Comparison of ENCODE assay signal across 21 cellular contexts in genomic region chrX:33138677-33139249, GRCh38.
DNase-seq lines count a peak whose midpoint lies in the region; ATAC-seq and TF ChIP-seq lines count a peak whose summit lies in the region.
"Had no signal": no experiment of that assay in that cellular context is flagged by ENCODE, and none has a peak within 500 bp of the region (broad histone marks: within the 10 kb centered on the region; RNA-seq: fewer than 3 reads in every experiment).

No MANE protein-coding gene starts in this region.

- no peaks in the 10 kb centered on the region for H3K4me1 Mint-ChIP-seq in activated CD4-positive, alpha-beta T cell treated with anti-CD3 and anti-CD28 coated beads, Interleukin-2, amount 10 ng/mL, durations not matched to agents 7 days and 5 days
- H3K4me1 Mint-ChIP-seq in CD8-positive, alpha-beta memory T cell: no peaks in the 10 kb centered on the region
- H3K4me1 Mint-ChIP-seq: central memory CD8-positive, alpha-beta T cell; neural progenitor cell had no signal

- no peaks in the 10 kb centered on the region for H3K36me3 Mint-ChIP-seq in activated CD4-positive, alpha-beta T cell treated with anti-CD3 and anti-CD28 coated beads, Interleukin-2, amount 10 ng/mL, durations not matched to agents 7 days and 5 days (ENCODE audit: low read depth)
- no peaks in the 10 kb centered on the region for H3K36me3 Mint-ChIP-seq in CD8-positive, alpha-beta memory T cell
- H3K36me3 Mint-ChIP-seq: neural progenitor cell had no signal

- H3K27ac Mint-ChIP-seq in activated CD4-positive, alpha-beta T cell treated with anti-CD3 and anti-CD28 coated beads, Interleukin-2, amount 10 ng/mL, durations not matched to agents 7 days and 5 days: no peak overlapping the region
- H3K27ac Mint-ChIP-seq in CD8-positive, alpha-beta memory T cell: peak overlapping the region in 1 of 8 donors; percentile 44
- H3K27ac Mint-ChIP-seq: neural progenitor cell had no signal

- no peak for TF ChIP-seq CTCF in WERI-Rb-1 (IDR thresholded peaks at IDR 0.05; ENCODE audit: low read depth, low read length)

- CTCF ChIA-PET in activated CD4-positive, alpha-beta T cell treated with anti-CD3 and anti-CD28 coated beads, Interleukin-2, amount 10 ng/mL, durations not matched to agents 7 days and 5 days (lab: Charles Lee): no interaction called here
- CTCF ChIA-PET in CD8-positive, alpha-beta memory T cell (lab: Charles Lee): no interaction called here

- no peaks in the 10 kb centered on the region for H3K36me3 ChIP-seq in WERI-Rb-1
- no peaks in the 10 kb centered on the region for H3K36me3 ChIP-seq in CD8-positive, alpha-beta memory T cell (ENCODE audit: insufficient read depth, low read length)
- H3K36me3 ChIP-seq: esophagus muscularis mucosa, left lung, neural progenitor cell had no signal

- no peaks in the 10 kb centered on the region for H3K4me1 ChIP-seq in CD8-positive, alpha-beta memory T cell (ENCODE audit: insufficient read depth, low read length)
- H3K4me1 ChIP-seq: left lung, neural progenitor cell had no signal

- no peak overlapping the region for H3K27ac ChIP-seq in WERI-Rb-1
- no peak overlapping the region for H3K27ac ChIP-seq in CD8-positive, alpha-beta memory T cell (ENCODE audit: low read depth, low read length)
- H3K27ac ChIP-seq: esophagus muscularis mucosa, left lung, neural progenitor cell had no signal

- no peak overlapping the region for H3K4me3 Mint-ChIP-seq in activated CD4-positive, alpha-beta T cell treated with anti-CD3 and anti-CD28 coated beads, Interleukin-2, amount 10 ng/mL, durations not matched to agents 7 days and 5 days
- H3K4me3 Mint-ChIP-seq in CD8-positive, alpha-beta memory T cell: no peak overlapping the region
- H3K4me3 Mint-ChIP-seq: central memory CD8-positive, alpha-beta T cell; neural progenitor cell had no signal

- POLR2A ChIA-PET in activated CD4-positive, alpha-beta T cell treated with anti-CD3 and anti-CD28 coated beads, Interleukin-2, amount 10 ng/mL, durations not matched to agents 7 days and 5 days (lab: Charles Lee): no interaction called here
- POLR2A ChIA-PET in CD8-positive, alpha-beta memory T cell (lab: Charles Lee): no interaction called here

- peaks cover 5% of the 10 kb centered on the region for H3K27me3 ChIP-seq in WERI-Rb-1 (ENCODE audit: insufficient read depth, low read depth, severe bottlenecking)
- no peaks in the 10 kb centered on the region for H3K27me3 ChIP-seq in CD8-positive, alpha-beta memory T cell (ENCODE audit: insufficient read depth, low read length, poor library complexity, severe bottlenecking)
- H3K27me3 ChIP-seq: left lung, neural progenitor cell had no signal

- intact Hi-C loops in Right ventricle myocardium superior (cut with DNase I): no loop called here
- intact Hi-C loops in cardiac septum (cut with DNase I): no loop called here

- no peaks in the 10 kb centered on the region for H3K9me3 Mint-ChIP-seq in activated CD4-positive, alpha-beta T cell treated with anti-CD3 and anti-CD28 coated beads, Interleukin-2, amount 10 ng/mL, durations not matched to agents 7 days and 5 days
- H3K9me3 Mint-ChIP-seq in CD8-positive, alpha-beta memory T cell: peaks cover 0 to 5% (median 3%) of the 10 kb centered on the region in 5 donors
- H3K9me3 Mint-ChIP-seq: central memory CD8-positive, alpha-beta T cell; neural progenitor cell had no signal

- no peak overlapping the region for H3K4me3 ChIP-seq in WERI-Rb-1 (ENCODE audit: low read depth, low read length)
- no peak overlapping the region for H3K4me3 ChIP-seq in CD8-positive, alpha-beta memory T cell (ENCODE audit: low read length)
- H3K4me3 ChIP-seq: esophagus muscularis mucosa, left lung, mucosa of descending colon, neural progenitor cell had no signal

- no peaks in the 10 kb centered on the region for H3K9me3 ChIP-seq in WERI-Rb-1 (ENCODE audit: severe bottlenecking)
- H3K9me3 ChIP-seq in CD8-positive, alpha-beta memory T cell (ENCODE audit: low read length): no peaks in the 10 kb centered on the region
- H3K9me3 ChIP-seq: esophagus muscularis mucosa, left lung, mucosa of descending colon had no signal

- H3K27me3 Mint-ChIP-seq in activated CD4-positive, alpha-beta T cell treated with anti-CD3 and anti-CD28 coated beads, Interleukin-2, amount 10 ng/mL, durations not matched to agents 7 days and 5 days: no peaks in the 10 kb centered on the region
- H3K27me3 Mint-ChIP-seq in CD8-positive, alpha-beta memory T cell: peaks cover 0 to 2% of the 10 kb centered on the region in 2 donors
- H3K27me3 Mint-ChIP-seq: central memory CD8-positive, alpha-beta T cell had no signal

- peak; percentile 15 for ATAC-seq in Right ventricle myocardium superior (ENCODE audit: poor library complexity)
- ATAC-seq: left lung, mucosa of descending colon had no signal

- DNase-seq in Right ventricle myocardium superior (no peak), cardiac septum (ENCODE audit: low spot score) (no peak), astrocyte of the hippocampus (ENCODE audit: low read depth, low spot score) (peak; percentile 18), islet precursor cell (peak; percentile 83), WERI-Rb-1 (no peak)
- no peak for DNase-seq in activated CD4-positive, alpha-beta T cell treated with anti-CD3 and anti-CD28 coated beads, Interleukin-2, amount 10 ng/mL, durations not matched to agents 7 days and 5 days
- DNase-seq in stimulated activated naive CD4-positive, alpha-beta T cell treated with Interleukin-2 at 50 U/mL for 16 hours (lab: John Stamatoyannopoulos, UW): no peak
- DNase-seq in CD8-positive, alpha-beta memory T cell: no peak
- DNase-seq: 8988T; activated CD4-positive, alpha-beta T cell treated with anti-CD3 and anti-CD28 coated beads for 4 hours; effector CD8-positive, alpha-beta T cell; left lung; mucosa of descending colon; NCI-H1417; NCI-H2107; NCI-H510A; substantia nigra; SW 1271 had no signal

Comparison
In these comparisons a context has a peak if more than half of its experiments do, and no peak if none do; other contexts are left out.
1. DNase-seq: peak in astrocyte of the hippocampus (single experiment) and islet precursor cell (single experiment); none in Right ventricle myocardium superior (single experiment), cardiac septum (single experiment), activated CD4-positive, alpha-beta T cell treated with anti-CD3 and anti-CD28 coated beads, Interleukin-2, amount 10 ng/mL, durations not matched to agents 7 days and 5 days (single experiment), stimulated activated naive CD4-positive, alpha-beta T cell treated with Interleukin-2 at 50 U/mL for 16 hours (single experiment), WERI-Rb-1 (single experiment) and CD8-positive, alpha-beta memory T cell (0 of 5).